Comparison of ENCODE assay signal across 12 cellular contexts in the genomic region with DNA sequence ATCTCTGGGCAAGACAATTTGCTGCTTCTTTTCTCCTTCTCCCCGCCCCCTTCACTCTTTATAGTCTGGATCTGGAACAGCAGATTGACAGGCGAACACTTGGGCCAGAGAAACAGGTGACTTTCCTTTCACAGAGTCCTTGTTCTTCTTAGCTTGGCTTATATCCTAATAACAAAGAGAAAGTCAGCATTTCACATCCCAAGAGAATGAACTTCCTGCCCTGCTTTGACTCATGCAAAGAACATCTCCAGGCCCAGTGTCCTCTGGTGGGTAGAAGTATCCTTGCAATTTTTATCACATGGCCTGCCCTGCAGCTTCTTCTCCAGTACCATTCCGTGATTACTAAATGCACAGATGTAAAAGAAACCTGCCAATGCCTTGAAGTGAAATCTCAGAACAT.
DNase-seq lines count a peak whose midpoint lies in the region; ATAC-seq and TF ChIP-seq lines count a peak whose summit lies in the region.
"Had no signal": no experiment of that assay in that cellular context is flagged by ENCODE, and none has a peak within 500 bp of the region (broad histone marks: within the 10 kb centered on the region; RNA-seq: fewer than 3 reads in every experiment).

No MANE protein-coding gene starts in this region.

- ATAC-seq in effector memory CD8-positive, alpha-beta T cell (replicated peaks): no peak
- ATAC-seq in GM21515 (IDR thresholded peaks at IDR 0.05; ENCODE audit: unreplicated experiment): no peak
- ATAC-seq in natural killer cell treated with Interleukin-12 subunit alpha and Interleukin-12 subunit beta and Interleukin-15 and Interleukin-18, amount 100 ng/mL, for 72 hours: no peak
- ATAC-seq: left lobe of liver had no signal

- no peaks in the 10 kb centered on the region for H3K27me3 Mint-ChIP-seq in effector memory CD8-positive, alpha-beta T cell
- no peaks in the 10 kb centered on the region for H3K27me3 Mint-ChIP-seq in natural killer cell treated with Interleukin-12 subunit alpha and Interleukin-12 subunit beta and Interleukin-15 and Interleukin-18, amount 100 ng/mL, for 72 hours
- H3K27me3 Mint-ChIP-seq: activated naive CD4-positive, alpha-beta T cell treated with anti-CD3 and anti-CD28 coated beads, Interleukin-2, amount 50 U/mL, for 24 hours had no signal

- DNase-seq in GM03348 (ENCODE audit: low spot score) (peak; percentile 66), SK-N-SH (no peak), foreskin melanocyte (peak; percentile 68), trophoblast cell (peak; percentile 50), SIG-M5 treated with dmso at 0.1 percent for 504 hours (lab: John Stamatoyannopoulos, UW; ENCODE audit: unreplicated experiment) (no peak)
- no peak for DNase-seq in effector memory CD8-positive, alpha-beta T cell
- no peak for DNase-seq in natural killer cell treated with Interleukin-12 subunit alpha and Interleukin-12 subunit beta and Interleukin-15 and Interleukin-18, amount 100 ng/mL, for 72 hours (ENCODE audit: low spot score)
- DNase-seq: Karpas-422, T-helper 1 cell had no signal

- no peak overlapping the region for H2AK5ac ChIP-seq in trophoblast cell (ENCODE audit: low read length)

- no peaks in the 10 kb centered on the region for H4K20me1 ChIP-seq in SK-N-SH (ENCODE audit: insufficient read depth)

- H3K9ac ChIP-seq in SK-N-SH: no peak overlapping the region; the same call in 1 of the 2 replicates
- H3K9ac ChIP-seq in trophoblast cell (ENCODE audit: low read length): no peak overlapping the region

- peak; percentile 47 for TF ChIP-seq CTCF in SK-N-SH (IDR thresholded peaks at IDR 0.05)

- H3K27ac Mint-ChIP-seq in effector memory CD8-positive, alpha-beta T cell: no peak overlapping the region
- no peak overlapping the region for H3K27ac Mint-ChIP-seq in natural killer cell treated with Interleukin-12 subunit alpha and Interleukin-12 subunit beta and Interleukin-15 and Interleukin-18, amount 100 ng/mL, for 72 hours
- H3K27ac Mint-ChIP-seq: activated naive CD4-positive, alpha-beta T cell treated with anti-CD3 and anti-CD28 coated beads, Interleukin-2, amount 50 U/mL, for 24 hours had no signal

- POLR2A ChIA-PET in SK-N-SH (lab: Yijun Ruan, JAX): no interaction called here

- no peak overlapping the region for H4K8ac ChIP-seq in trophoblast cell (ENCODE audit: low read depth, low read length)

- H4K91ac ChIP-seq in trophoblast cell (ENCODE audit: low read depth, low read length): no peak overlapping the region

- peaks cover 0 to 6% of the 10 kb centered on the region in 2 donors for H3K9me3 Mint-ChIP-seq in effector memory CD8-positive, alpha-beta T cell
- peaks cover 2% of the 10 kb centered on the region for H3K9me3 Mint-ChIP-seq in natural killer cell treated with Interleukin-12 subunit alpha and Interleukin-12 subunit beta and Interleukin-15 and Interleukin-18, amount 100 ng/mL, for 72 hours
- H3K9me3 Mint-ChIP-seq: activated naive CD4-positive, alpha-beta T cell treated with anti-CD3 and anti-CD28 coated beads, Interleukin-2, amount 50 U/mL, for 24 hours had no signal

- H3K36me3 ChIP-seq in SK-N-SH (replicated peaks in 1 of 2; ENCODE audit: control insufficient read depth in 1 of 2, insufficient read depth in 2 of 2, low read length in 1 of 2) (no peaks in the 10 kb centered on the region), trophoblast cell (ENCODE audit: control insufficient read depth in 1 of 2, insufficient read depth in 2 of 2, low read length in 2 of 2) (no peaks in the 10 kb centered on the region)

- H3K23ac ChIP-seq in trophoblast cell (ENCODE audit: low read length): no peak overlapping the region

- TF ChIP-seq EP300 in SK-N-SH (IDR thresholded peaks at IDR 0.05; ENCODE audit: borderline replicate concordance in 1 of 2, low read depth in 1 of 2, low read length in 1 of 2): no peak

- H2BK120ac ChIP-seq in trophoblast cell (ENCODE audit: insufficient read depth, low read length, poor library complexity): no peak overlapping the region

- H3K4me3 ChIP-seq in SK-N-SH (ENCODE audit: low read depth in 2 of 2, low read length in 1 of 2) (no peak overlapping the region), trophoblast cell (ENCODE audit: low read depth, low read length) (no peak overlapping the region)

- no peak; the same call in 1 of the 2 replicates for TF ChIP-seq RAD21 in SK-N-SH (IDR thresholded peaks at IDR 0.05; ENCODE audit: low read length)

- peaks cover 6% of the 10 kb centered on the region in 2 experiments; a peak in 3 of 4 replicates for H3K4me1 ChIP-seq in SK-N-SH (ENCODE audit: control insufficient read depth in 1 of 2, insufficient read depth in 2 of 2, low read depth in 1 of 2, low read length in 1 of 2)
- H3K4me1 ChIP-seq in trophoblast cell (ENCODE audit: control insufficient read depth in 1 of 2, insufficient read depth in 2 of 2, low read length in 2 of 2): peaks cover 0 to 2% of the 10 kb centered on the region in 2 experiments

- H2BK5ac ChIP-seq in trophoblast cell (ENCODE audit: low read depth, low read length, poor library complexity): no peak overlapping the region

- peaks cover 6% of the 10 kb centered on the region for H3F3A ChIP-seq in SK-N-SH (replicated peaks; ENCODE audit: insufficient read depth)

- H4K12ac ChIP-seq in trophoblast cell (ENCODE audit: low read depth, low read length): no peak overlapping the region

- 23% methylated on average over 3 of the region's 3 CpGs for WGBS in SK-N-SH (ENCODE audit: low lambda C conversion rate)
- WGBS in trophoblast cell (ENCODE audit: extremely low coverage, insufficient coverage, insufficient read length): no CpG with 5 or more reads among the region's 3 CpGs

- no peak overlapping the region for H3K4ac ChIP-seq in trophoblast cell (ENCODE audit: low read depth, low read length)

- H3K36me3 Mint-ChIP-seq in effector memory CD8-positive, alpha-beta T cell (ENCODE audit: insufficient read depth): no peaks in the 10 kb centered on the region
- H3K36me3 Mint-ChIP-seq in natural killer cell treated with Interleukin-12 subunit alpha and Interleukin-12 subunit beta and Interleukin-15 and Interleukin-18, amount 100 ng/mL, for 72 hours: no peaks in the 10 kb centered on the region
- H3K36me3 Mint-ChIP-seq: activated naive CD4-positive, alpha-beta T cell treated with anti-CD3 and anti-CD28 coated beads, Interleukin-2, amount 50 U/mL, for 24 hours had no signal

- H3K79me1 ChIP-seq in trophoblast cell (ENCODE audit: low read length): no peaks in the 10 kb centered on the region

- H3K9me2 ChIP-seq in SK-N-SH: no peaks in the 10 kb centered on the region

- peak overlapping the region; percentile 53 to 67 for H3K27ac ChIP-seq in SK-N-SH (ENCODE audit: low read depth in 2 of 2, low read length in 1 of 2)
- H3K27ac ChIP-seq in trophoblast cell (ENCODE audit: low read depth, low read length): no peak overlapping the region

- peak overlapping the region; percentile 40; the same call in 1 of the 2 replicates for H3K4me2 ChIP-seq in SK-N-SH
- H3K4me2 ChIP-seq in trophoblast cell (ENCODE audit: low read length): no peak overlapping the region

- H3K4me3 Mint-ChIP-seq in effector memory CD8-positive, alpha-beta T cell: no peak overlapping the region
- H3K4me3 Mint-ChIP-seq in natural killer cell treated with Interleukin-12 subunit alpha and Interleukin-12 subunit beta and Interleukin-15 and Interleukin-18, amount 100 ng/mL, for 72 hours: no peak overlapping the region
- H3K4me3 Mint-ChIP-seq: activated naive CD4-positive, alpha-beta T cell treated with anti-CD3 and anti-CD28 coated beads, Interleukin-2, amount 50 U/mL, for 24 hours had no signal

- H2BK12ac ChIP-seq in trophoblast cell (ENCODE audit: low read length): no peak overlapping the region

- H3K14ac ChIP-seq in trophoblast cell (ENCODE audit: low read length): no peak overlapping the region

- H3K9me3 ChIP-seq in SK-N-SH (no peaks in the 10 kb centered on the region), trophoblast cell (ENCODE audit: insufficient read depth, low read depth, low read length) (no peaks in the 10 kb centered on the region)

- no peaks in the 10 kb centered on the region for H3K4me1 Mint-ChIP-seq in effector memory CD8-positive, alpha-beta T cell (ENCODE audit: low read depth in 2 of 2)
- no peaks in the 10 kb centered on the region for H3K4me1 Mint-ChIP-seq in natural killer cell treated with Interleukin-12 subunit alpha and Interleukin-12 subunit beta and Interleukin-15 and Interleukin-18, amount 100 ng/mL, for 72 hours (ENCODE audit: low read depth in 2 of 2)
- H3K4me1 Mint-ChIP-seq: activated naive CD4-positive, alpha-beta T cell treated with anti-CD3 and anti-CD28 coated beads, Interleukin-2, amount 50 U/mL, for 24 hours had no signal

- H3K27me3 ChIP-seq in SK-N-SH (ENCODE audit: insufficient read depth): no peaks in the 10 kb centered on the region
- H3K27me3 ChIP-seq in trophoblast cell (ENCODE audit: insufficient read depth, low read length): no peaks in the 10 kb centered on the region

- CTCF ChIA-PET in SK-N-SH (lab: Yijun Ruan, JAX): no interaction called here

- no peaks in the 10 kb centered on the region for H3K79me2 ChIP-seq in SK-N-SH (ENCODE audit: insufficient read depth)
- H3K79me2 ChIP-seq in trophoblast cell (ENCODE audit: control insufficient read depth, insufficient read depth, low read length, poor library complexity): no peaks in the 10 kb centered on the region

- no peak overlapping the region for H3K18ac ChIP-seq in trophoblast cell (ENCODE audit: low read length)

- H2AFZ ChIP-seq in SK-N-SH (ENCODE audit: low read depth) (peak overlapping the region; percentile 31), trophoblast cell (ENCODE audit: insufficient read depth, low read length, poor library complexity) (no peak overlapping the region)

TF ChIP-seq in SK-N-SH, 30 proteins besides CTCF, POLR2A, EP300 and RAD21 (continues in another document):
- no peak for TF ChIP-seq GABPA (IDR thresholded peaks at IDR 0.05; ENCODE audit: low read depth)
- no peak for TF ChIP-seq SIN3A (IDR thresholded peaks at IDR 0.05; ENCODE audit: borderline replicate concordance, low read depth, low read length)
- TF ChIP-seq YY1 (IDR thresholded peaks at IDR 0.05; ENCODE audit: low read depth): no peak
- TF ChIP-seq, protein P1, sequence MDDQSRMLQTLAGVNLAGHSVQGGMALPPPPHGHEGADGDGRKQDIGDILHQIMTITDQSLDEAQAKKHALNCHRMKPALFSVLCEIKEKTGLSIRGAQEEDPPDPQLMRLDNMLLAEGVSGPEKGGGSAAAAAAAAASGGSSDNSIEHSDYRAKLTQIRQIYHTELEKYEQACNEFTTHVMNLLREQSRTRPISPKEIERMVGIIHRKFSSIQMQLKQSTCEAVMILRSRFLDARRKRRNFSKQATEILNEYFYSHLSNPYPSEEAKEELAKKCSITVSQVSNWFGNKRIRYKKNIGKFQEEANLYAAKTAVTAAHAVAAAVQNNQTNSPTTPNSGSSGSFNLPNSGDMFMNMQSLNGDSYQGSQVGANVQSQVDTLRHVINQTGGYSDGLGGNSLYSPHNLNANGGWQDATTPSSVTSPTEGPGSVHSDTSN (IDR thresholded peaks at IDR 0.05): peak; percentile 46; the same call in 1 of the 2 replicates
- peak; percentile 14; the same call in 1 of the 2 replicates for TF ChIP-seq JUND (IDR thresholded peaks at IDR 0.05)
- no peak for TF ChIP-seq POLR2AphosphoS5 (IDR thresholded peaks at IDR 0.05; ENCODE audit: low read depth, low read length)
- TF ChIP-seq SMC3 (IDR thresholded peaks at IDR 0.05; ENCODE audit: low read depth, low read length): no peak
- 0 out of 2 replicates have a peak, but pooled peaks have one; percentile 7 for TF ChIP-seq NFIC (IDR thresholded peaks at IDR 0.05; ENCODE audit: borderline replicate concordance)

Comparison
In these comparisons a context has a peak if more than half of its experiments do, and no peak if none do; other contexts are left out.
1. DNase-seq: peak in GM03348 (single experiment), foreskin melanocyte (single experiment) and trophoblast cell (2 of 2); none in SK-N-SH (single experiment), effector memory CD8-positive, alpha-beta T cell (0 of 3), SIG-M5 treated with dmso at 0.1 percent for 504 hours (single experiment) and natural killer cell treated with Interleukin-12 subunit alpha and Interleukin-12 subunit beta and Interleukin-15 and Interleukin-18, amount 100 ng/mL, for 72 hours (single experiment).